28 cellular contexts compared by ENCODE assay signal in genomic region chr6:109290143-109290931, GRCh38.
"Had no signal": no experiment of that assay in that cellular context is flagged by ENCODE, and none has a peak within 500 bp of the region (broad histone marks: within the 10 kb centered on the region; RNA-seq: fewer than 3 reads in every experiment).

No MANE protein-coding gene starts in this region.

- H3K4me1 ChIP-seq: gastroesophageal sphincter, neural progenitor cell, prostate gland, thyroid gland, vagina had no signal

- H3K4me1 Mint-ChIP-seq: memory B cell had no signal

- ATAC-seq: effector memory CD8-positive, alpha-beta T cell; gastroesophageal sphincter; heart left ventricle; left colon; sciatic nerve had no signal

- H3K36me3 ChIP-seq: gastroesophageal sphincter, heart left ventricle, neural progenitor cell, prostate gland, right atrium auricular region, stomach, thyroid gland, vagina had no signal

- H3K27ac ChIP-seq: gastroesophageal sphincter, heart left ventricle, hepatocyte, neural progenitor cell, prostate gland, right atrium auricular region, stomach, thyroid gland, vagina had no signal

- H3K9me3 ChIP-seq: gastroesophageal sphincter, heart left ventricle, prostate gland, right atrium auricular region, stomach, thyroid gland, vagina had no signal

- H3K9me3 Mint-ChIP-seq: effector memory CD8-positive, alpha-beta T cell; memory B cell; nephron; neural progenitor cell had no signal

- H3K4me2 ChIP-seq: hepatocyte, neural progenitor cell, smooth muscle cell had no signal

- H2AFZ ChIP-seq: hepatocyte, neural progenitor cell had no signal

- H3K9ac ChIP-seq: neural progenitor cell had no signal

- H3K4me3 ChIP-seq: gastroesophageal sphincter, heart left ventricle, hepatocyte, lung, neural progenitor cell, prostate gland, right atrium auricular region, smooth muscle cell, stomach, thyroid gland, vagina had no signal

- H3K4me3 Mint-ChIP-seq: effector memory CD8-positive, alpha-beta T cell; memory B cell; naive B cell; nephron; neural progenitor cell had no signal

- FAIRE-seq: islet of Langerhans had no signal

- H3K79me2 ChIP-seq: hepatocyte had no signal

- H3K36me3 Mint-ChIP-seq: memory B cell, naive B cell, neural progenitor cell had no signal

- DNase-seq: cortex of kidney; effector memory CD8-positive, alpha-beta T cell; foreskin fibroblast; kidney glomerular epithelial cell; left colon; naive B cell; nucleus accumbens; stimulated activated CD4-positive, alpha-beta T cell treated with anti-CD3 and anti-CD28 coated beads, Interleukin-12 subunit alpha, Interleukin-12 subunit beta, amount 100 ng/mL, for 4 hours; stimulated activated CD4-positive, alpha-beta T cell treated with anti-CD3 and anti-CD28 coated beads, Interleukin-1b, Interleukin-23, amount 100 ng/mL, for 48 hours; stimulated activated CD4-positive, alpha-beta T cell treated with anti-CD3 and anti-CD28 coated beads, Interleukin-4, amount 100 ng/mL, for 1 hour; stimulated activated CD8-positive, alpha-beta memory T cell treated with anti-CD3 and anti-CD28 coated beads, Interleukin-4, amount 100 ng/mL, for 48 hours; stimulated activated naive CD4-positive, alpha-beta T cell treated with Interleukin-2 at 50 U/mL for 16 hours; stomach; thyroid gland; trophoblast cell had no signal

- H3K27ac Mint-ChIP-seq: effector memory CD8-positive, alpha-beta T cell; memory B cell; naive B cell; nephron; neural progenitor cell had no signal

- H3K27me3 ChIP-seq: hepatocyte, neural progenitor cell, right atrium auricular region, thyroid gland, vagina had no signal
